In the genomic region with DNA sequence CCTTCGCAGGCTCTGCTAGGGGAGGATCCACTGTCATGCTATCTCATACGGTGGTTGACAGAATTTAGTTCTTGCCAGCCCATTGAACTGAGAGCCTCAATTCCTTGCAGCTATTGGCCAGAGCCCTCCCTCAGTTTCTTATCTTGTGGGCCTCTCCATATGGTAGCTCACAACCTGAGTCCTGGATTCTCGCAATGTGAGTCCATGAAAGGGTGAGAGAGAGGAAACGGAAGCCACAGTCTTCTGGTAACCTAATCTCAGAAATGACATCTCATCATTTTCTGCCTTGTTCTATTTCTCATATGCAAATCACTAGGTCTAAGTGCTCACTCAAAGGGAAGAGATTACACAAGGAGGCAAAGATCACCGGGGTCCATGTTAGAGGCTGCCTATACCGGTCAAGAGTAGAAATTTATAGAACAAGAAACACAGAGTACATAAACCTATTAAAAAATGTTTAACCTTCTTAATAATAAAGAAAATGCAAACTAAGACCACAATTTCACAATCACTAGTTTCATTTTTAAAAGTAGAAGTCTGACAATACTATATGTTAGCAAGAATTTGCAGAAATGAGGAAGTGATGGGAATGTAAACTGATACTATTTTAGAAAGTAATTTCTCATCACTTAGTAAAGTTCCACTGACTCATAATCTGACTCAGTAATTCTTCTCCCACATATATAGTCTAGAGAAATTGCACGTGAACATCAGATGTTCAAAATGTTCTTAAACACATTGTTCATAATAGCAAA, we compare ENCODE assay signal across 9 cellular contexts.
DNase-seq lines count a peak whose midpoint lies in the region; ATAC-seq and TF ChIP-seq lines count a peak whose summit lies in the region.
"Had no signal": no experiment of that assay in that cellular context is flagged by ENCODE, and none has a peak within 500 bp of the region (broad histone marks: within the 10 kb centered on the region; RNA-seq: fewer than 3 reads in every experiment).

No MANE protein-coding gene starts in this region.

- H3K9me3 Mint-ChIP-seq in chondrocyte (ENCODE audit: low read depth) = peaks cover 9% of the 10 kb centered on the region
- no peaks in the 10 kb centered on the region for H3K9me3 Mint-ChIP-seq in activated naive CD4-positive, alpha-beta T cell treated with anti-CD3 and anti-CD28 coated beads, Interleukin-2, amount 10 ng/mL, durations not matched to agents 7 days and 5 days

- H3K36me3 Mint-ChIP-seq in chondrocyte (ENCODE audit: low read depth) = no peaks in the 10 kb centered on the region
- no peaks in the 10 kb centered on the region for H3K36me3 Mint-ChIP-seq in activated naive CD4-positive, alpha-beta T cell treated with anti-CD3 and anti-CD28 coated beads, Interleukin-2, amount 10 ng/mL, durations not matched to agents 7 days and 5 days

- H3K4me3 ChIP-seq in Jurkat, Clone E6-1 (ENCODE audit: low read length) = no peak overlapping the region
- H3K4me3 ChIP-seq: lower lobe of right lung had no signal

- ATAC-seq in GM18499 (IDR thresholded peaks at IDR 0.05; ENCODE audit: insufficient read depth, unreplicated experiment) (peak; percentile 94), GM21786 (IDR thresholded peaks at IDR 0.05; ENCODE audit: unreplicated experiment) (peak; percentile 93)

- H3K4me3 Mint-ChIP-seq in chondrocyte (ENCODE audit: unreplicated experiment) = no peak overlapping the region
- no peak overlapping the region for H3K4me3 Mint-ChIP-seq in activated naive CD4-positive, alpha-beta T cell treated with anti-CD3 and anti-CD28 coated beads, Interleukin-2, amount 10 ng/mL, durations not matched to agents 7 days and 5 days

- H3K27me3 Mint-ChIP-seq in chondrocyte (ENCODE audit: low read depth) = no peaks in the 10 kb centered on the region
- no peaks in the 10 kb centered on the region for H3K27me3 Mint-ChIP-seq in activated naive CD4-positive, alpha-beta T cell treated with anti-CD3 and anti-CD28 coated beads, Interleukin-2, amount 10 ng/mL, durations not matched to agents 7 days and 5 days

- no peak for TF ChIP-seq CTCF in chondrocyte (IDR thresholded peaks at IDR 0.05)

- H3K4me1 Mint-ChIP-seq in chondrocyte (ENCODE audit: low read depth) = peaks cover 16% of the 10 kb centered on the region
- H3K4me1 Mint-ChIP-seq in activated naive CD4-positive, alpha-beta T cell treated with anti-CD3 and anti-CD28 coated beads, Interleukin-2, amount 10 ng/mL, durations not matched to agents 7 days and 5 days = no peaks in the 10 kb centered on the region

- peak overlapping the region; percentile 95 for H3K27ac Mint-ChIP-seq in chondrocyte (ENCODE audit: unreplicated experiment)
- no peak overlapping the region for H3K27ac Mint-ChIP-seq in activated naive CD4-positive, alpha-beta T cell treated with anti-CD3 and anti-CD28 coated beads, Interleukin-2, amount 10 ng/mL, durations not matched to agents 7 days and 5 days

- CTCF ChIA-PET in activated naive CD4-positive, alpha-beta T cell treated with anti-CD3 and anti-CD28 coated beads, Interleukin-2, amount 10 ng/mL, durations not matched to agents 7 days and 5 days (lab: Charles Lee) = no interaction called here

- peak; percentile 12 for DNase-seq in Jurkat, Clone E6-1 (ENCODE audit: low read depth, low spot score)
- DNase-seq in chondrocyte (ENCODE audit: low spot score) = no peak
- no peak for DNase-seq in SW480 (ENCODE audit: low spot score)
- no peak for DNase-seq in central memory CD4-positive, alpha-beta T cell
- no peak for DNase-seq in activated naive CD4-positive, alpha-beta T cell treated with anti-CD3 and anti-CD28 coated beads, Interleukin-2, amount 10 ng/mL, durations not matched to agents 7 days and 5 days
- no peak for DNase-seq in NCI-H748 (lab: John Stamatoyannopoulos, UW; ENCODE audit: unreplicated experiment)
- DNase-seq: lower lobe of right lung had no signal
